22 cellular contexts compared by ENCODE assay signal in the genomic region with DNA sequence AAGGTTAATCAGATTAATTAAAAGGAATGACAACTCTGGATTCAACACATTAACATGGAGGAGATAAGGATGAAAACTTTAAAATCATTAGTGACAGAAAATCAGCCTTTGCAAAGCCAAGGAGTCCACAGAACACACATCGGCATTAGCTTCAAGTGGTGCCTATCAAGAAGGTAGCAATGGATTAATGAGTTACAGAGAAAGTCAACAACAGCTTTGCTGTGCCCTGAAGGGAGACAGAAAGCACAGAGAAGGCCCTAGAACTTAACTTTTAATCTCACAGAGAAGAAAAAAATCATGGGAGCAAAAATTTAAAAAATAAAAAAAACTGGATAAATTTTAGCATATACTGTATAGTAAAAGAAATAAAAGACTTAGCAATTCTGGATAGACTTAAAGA.
"Had no signal": no experiment of that assay in that cellular context is flagged by ENCODE, and none has a peak within 500 bp of the region (broad histone marks: within the 10 kb centered on the region; RNA-seq: fewer than 3 reads in every experiment).

No MANE protein-coding gene starts in this region.

- H3K27ac ChIP-seq: brain microvascular endothelial cell, foreskin keratinocyte, right atrium auricular region had no signal

- H3K36me3 Mint-ChIP-seq: activated naive CD8-positive, alpha-beta T cell; immature natural killer cell; natural killer cell had no signal

- H3K4me3 Mint-ChIP-seq: activated CD4-positive, alpha-beta T cell treated with anti-CD3 and anti-CD28 coated beads, Interleukin-2, amount 10 ng/mL, durations not matched to agents 24 days and 14 days; activated naive CD8-positive, alpha-beta T cell; activated T-cell treated with anti-CD3 and anti-CD28 coated beads, Interleukin-2, amount 50 U/mL, for 72 hours; immature natural killer cell; natural killer cell; T-helper 2 cell treated with Interferon-gamma antibody and Interleukin-4, amounts not matched to agents 5 μg/mL and 100 μg/mL, for 36 hours had no signal

- ATAC-seq: activated T-cell treated with anti-CD3 and anti-CD28 coated beads, Interleukin-2, amount 50 U/mL, for 72 hours; foreskin keratinocyte; left ventricle myocardium superior; natural killer cell; stimulated activated naive CD8-positive, alpha-beta T cell treated with anti-CD3 and anti-CD28 coated beads, Interleukin-15, Interleukin-2, amounts not matched to agents 100 U/mL and 50 U/mL, for 24 hours had no signal

- H3K27me3 Mint-ChIP-seq: activated CD4-positive, alpha-beta T cell treated with anti-CD3 and anti-CD28 coated beads, Interleukin-2, amount 10 ng/mL, durations not matched to agents 24 days and 14 days; activated naive CD8-positive, alpha-beta T cell had no signal

- H3K27ac Mint-ChIP-seq: activated CD4-positive, alpha-beta T cell treated with anti-CD3 and anti-CD28 coated beads, Interleukin-2, amount 10 ng/mL, durations not matched to agents 24 days and 14 days; activated naive CD8-positive, alpha-beta T cell; activated T-cell treated with anti-CD3 and anti-CD28 coated beads, Interleukin-2, amount 50 U/mL, for 72 hours; immature natural killer cell; natural killer cell; T-helper 2 cell treated with Interferon-gamma antibody and Interleukin-4, amounts not matched to agents 5 μg/mL and 100 μg/mL, for 36 hours had no signal

- H3K9me3 ChIP-seq: right atrium auricular region had no signal

- DNase-seq: activated CD4-positive, alpha-beta T cell treated with anti-CD3 and anti-CD28 coated beads, Interleukin-2, amount 10 ng/mL, durations not matched to agents 24 days and 14 days; activated CD4-positive, CD25-positive, alpha-beta regulatory T cell; activated CD8-positive, alpha-beta memory T cell treated with anti-CD3 and anti-CD28 coated beads, Interleukin-2, amount 50 U/mL, for 48 hours; activated gamma-delta T cell treated with Interleukin-2 at 50 U/mL for 16 hours; activated T-cell treated with anti-CD3 and anti-CD28 coated beads, Interleukin-2, amount 50 U/mL, for 72 hours; brain microvascular endothelial cell; cortex of kidney; effector CD4-positive, alpha-beta T cell; foreskin keratinocyte; glutamatergic neuron; immature natural killer cell; left ventricle myocardium superior; mesenchymal stem cell; natural killer cell; posterior cingulate gyrus; stimulated activated CD4-positive, alpha-beta T cell treated with anti-CD3 and anti-CD28 coated beads, Interleukin-4, amount 100 ng/mL, for 4 hours; stimulated activated naive CD8-positive, alpha-beta T cell treated with anti-CD3 and anti-CD28 coated beads, Interleukin-15, Interleukin-2, amounts not matched to agents 100 U/mL and 50 U/mL, for 24 hours; trophoblast cell had no signal

- H3K9me3 Mint-ChIP-seq: activated CD4-positive, alpha-beta T cell treated with anti-CD3 and anti-CD28 coated beads, Interleukin-2, amount 10 ng/mL, durations not matched to agents 24 days and 14 days; T-helper 2 cell treated with Interferon-gamma antibody and Interleukin-4, amounts not matched to agents 5 μg/mL and 100 μg/mL, for 36 hours had no signal

- H3K4me1 Mint-ChIP-seq: activated CD4-positive, alpha-beta T cell treated with anti-CD3 and anti-CD28 coated beads, Interleukin-2, amount 10 ng/mL, durations not matched to agents 24 days and 14 days; immature natural killer cell; natural killer cell had no signal

- H3K36me3 ChIP-seq: brain microvascular endothelial cell, right atrium auricular region had no signal

- H3K4me3 ChIP-seq: right atrium auricular region, smooth muscle cell had no signal
